8 cellular contexts compared by ENCODE assay signal in the genomic region with DNA sequence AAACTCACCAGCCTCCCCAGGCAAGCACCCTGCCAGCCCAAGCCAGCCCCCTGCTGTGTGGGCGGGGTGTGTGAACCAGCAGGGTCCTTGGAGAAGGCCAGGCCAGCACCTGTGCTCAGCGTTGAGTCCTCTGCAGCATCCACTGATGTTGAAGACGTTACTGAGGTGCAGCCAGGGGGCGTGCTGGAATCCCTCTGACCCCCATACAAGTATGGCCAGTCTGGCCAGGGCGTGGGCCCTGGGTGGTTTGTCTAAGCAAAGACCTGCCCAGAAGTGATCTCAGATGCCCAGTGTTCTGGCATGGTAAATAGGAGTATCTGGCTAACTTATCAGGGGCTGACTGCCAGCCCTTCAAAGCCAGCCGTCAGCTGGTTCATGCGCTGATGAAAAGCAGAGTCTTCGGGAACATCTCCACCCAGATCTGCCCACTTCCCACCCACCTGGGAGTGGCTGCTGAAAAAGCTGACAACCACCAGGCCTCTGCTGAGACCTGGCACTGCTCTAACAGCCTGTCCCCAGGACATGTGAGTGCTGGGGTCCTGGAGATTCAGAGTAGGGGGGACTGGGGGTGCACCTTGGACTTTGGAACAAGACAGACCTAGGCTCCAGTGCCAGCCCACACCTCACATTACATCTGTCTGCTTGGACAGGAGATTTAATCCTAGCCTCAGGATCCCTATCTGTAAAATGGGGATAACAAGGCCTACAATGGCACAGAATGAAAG. TPM values are rescaled to one million over a fixed set of nuclear protein-coding genes. Genes with fewer than 3 reads are reported as not detected.
DNase-seq lines count a peak whose midpoint lies in the region; TF ChIP-seq lines count a peak whose summit lies in the region.

No MANE protein-coding gene starts in this region.

- peaks cover 57% of the 10 kb centered on the region for H3K4me1 Mint-ChIP-seq in mesothelial cell of epicardium

- peaks cover 26% of the 10 kb centered on the region for H3K4me1 ChIP-seq in colonic mucosa

- H3K9me3 Mint-ChIP-seq in mesothelial cell of epicardium = no peaks in the 10 kb centered on the region

- no peaks in the 10 kb centered on the region for H3K36me3 ChIP-seq in colonic mucosa

- no peak overlapping the region for H3K4me3 Mint-ChIP-seq in mesothelial cell of epicardium

- H3K4me3 ChIP-seq in colonic mucosa = no peak overlapping the region

- peak overlapping the region in 1 of 2 donors; percentile 87 for H3K9ac ChIP-seq in colonic mucosa (ENCODE audit: low read depth in 2 of 2, low read length in 2 of 2)

- DNase-seq in NCI-H226 = peak; percentile 75
- peak; percentile 85 for DNase-seq in colonic mucosa
- no peak for DNase-seq in mesothelial cell of epicardium (ENCODE audit: low spot score in 2 of 2, unreplicated experiment in 2 of 2)
- DNase-seq in NCI-H1436 treated with DMSO at 0.1 percent for 48 hours (lab: John Stamatoyannopoulos, UW) = no peak
- DNase-seq in GF-D8 (lab: John Stamatoyannopoulos, UW) = no peak
- DNase-seq in retina = no peak
- DNase-seq in hepatic stellate cell (ENCODE audit: low spot score) = no peak

- intact Hi-C loops in colonic mucosa (cut with DNase I) = loop anchor here (2.0 kb wide), 1 partner anchor 41 kb away; a partner anchor contains a TSS

- H3K27me3 Mint-ChIP-seq in mesothelial cell of epicardium (ENCODE audit: low read depth) = no peaks in the 10 kb centered on the region

- no peaks in the 10 kb centered on the region for H3K27me3 ChIP-seq in colonic mucosa

- H3K27ac ChIP-seq in 22Rv1 (peak overlapping the region; percentile 99), colonic mucosa (peak overlapping the region; percentile 88)

- no peaks in the 10 kb centered on the region for H3K9me3 ChIP-seq in colonic mucosa

- H3K27ac Mint-ChIP-seq in mesothelial cell of epicardium = peak overlapping the region; percentile 85

- no peaks in the 10 kb centered on the region for H3K36me3 Mint-ChIP-seq in mesothelial cell of epicardium

- TF ChIP-seq CTCF in 22Rv1 (IDR thresholded peaks at IDR 0.05) (peak; percentile 65), colonic mucosa (IDR thresholded peaks at IDR 0.05) (peak; percentile 35), mesothelial cell of epicardium (IDR thresholded peaks at IDR 0.05; ENCODE audit: unreplicated experiment) (no peak)

RNA-seq across cellular contexts. Expression of a gene that starts 41.1 kb away (rescaled TPM):
- 100 to 1,000 TPM; 106 to 185 TPM for total RNA-seq in colonic mucosa
- 155 to 166 TPM (median 163 TPM) in 3 replicates for total RNA-seq in mesothelial cell of epicardium

Comparison
In these comparisons a context has a peak if more than half of its experiments do, and no peak if none do; other contexts are left out.
1. DNase-seq: peak in NCI-H226 (single experiment) and colonic mucosa (single experiment); none in mesothelial cell of epicardium (0 of 2), NCI-H1436 treated with DMSO at 0.1 percent for 48 hours (single experiment), GF-D8 (single experiment), retina (single experiment) and hepatic stellate cell (single experiment).